Comparison of ENCODE assay signal across 22 cellular contexts in genomic region chr19:45150180-45150579, GRCh38. TPM values are rescaled to one million over a fixed set of nuclear protein-coding genes. Genes with fewer than 3 reads are reported as not detected.
DNase-seq lines count a peak whose midpoint lies in the region; ATAC-seq and TF ChIP-seq lines count a peak whose summit lies in the region.
"Had no signal": no experiment of that assay in that cellular context is flagged by ENCODE, and none has a peak within 500 bp of the region (broad histone marks: within the 10 kb centered on the region; RNA-seq: fewer than 3 reads in every experiment).

No MANE protein-coding gene starts in this region.

- intact Hi-C loops in Right ventricle myocardium inferior (cut with DNase I): no loop called here
- intact Hi-C loops in left ventricle myocardium inferior (cut with micrococcal nuclease): no loop called here

- no CpG with 5 or more reads among the region's 4 CpGs for WGBS in neuronal stem cell (ENCODE audit: extremely low coverage in 2 of 2, insufficient read length in 2 of 2, insufficient replicate concordance in 1 of 2), 2 donors

- no peak overlapping the region for H3K4ac ChIP-seq in neuronal stem cell (ENCODE audit: low read length)

- H3K27me3 ChIP-seq in left ventricle myocardium inferior (ENCODE audit: low read depth): peaks cover 28% of the 10 kb centered on the region
- peaks cover 0 to 35% (median 14%) of the 10 kb centered on the region in 3 experiments for H3K27me3 ChIP-seq in neuronal stem cell (ENCODE audit: control insufficient read depth in 3 of 3, insufficient read depth in 3 of 3, low read depth in 1 of 3, low read length in 3 of 3)

- H2BK15ac ChIP-seq in neuronal stem cell (ENCODE audit: low read length): no peak overlapping the region

- H3K4me2 ChIP-seq in neuronal stem cell (ENCODE audit: insufficient read depth, low read length, poor library complexity, severe bottlenecking): no peak overlapping the region
- H3K4me2 ChIP-seq: GM23338 had no signal

- H3K27me3 Mint-ChIP-seq in T-helper 17 cell: no peaks in the 10 kb centered on the region

- no peak overlapping the region for H3K9ac ChIP-seq in neuronal stem cell (ENCODE audit: low read depth, low read length, poor library complexity)

- H3K4me3 ChIP-seq in left ventricle myocardium inferior (no peak overlapping the region), HEK293 (ENCODE audit: low read depth, low read length) (no peak overlapping the region), neuronal stem cell (ENCODE audit: low read length in 2 of 2) (no peak overlapping the region)
- H3K4me3 ChIP-seq: BLaER1 treated with 17β-estradiol and CSF1 and Interleukin-3, amounts not matched to agents 10 nM and 100 nM; GM23338 had no signal

- H3K4me3 Mint-ChIP-seq in T-helper 17 cell: no peak overlapping the region
- H3K4me3 Mint-ChIP-seq: CD14-positive monocyte, GM23338, H9, HFFc6 had no signal

- no peak overlapping the region for H2BK120ac ChIP-seq in neuronal stem cell (ENCODE audit: low read depth, low read length)

- H3K4me1 Mint-ChIP-seq in T-helper 17 cell: peaks cover 21% of the 10 kb centered on the region

- no peak for ATAC-seq in Right ventricle myocardium inferior
- no peak for ATAC-seq in T-helper 17 cell
- no peak for ATAC-seq in HG03457 (IDR thresholded peaks at IDR 0.05; ENCODE audit: unreplicated experiment)
- no peak for ATAC-seq in GM21367 (IDR thresholded peaks at IDR 0.05; ENCODE audit: unreplicated experiment)
- ATAC-seq: GM23338, HCT116 had no signal

- DNase-seq in Right ventricle myocardium inferior (ENCODE audit: missing footprints): peak; percentile 21
- DNase-seq in left ventricle myocardium inferior: no peak
- DNase-seq in T-helper 17 cell: no peak
- no peak for DNase-seq in neuronal stem cell (ENCODE audit: low spot score)
- DNase-seq in stimulated activated CD4-positive, alpha-beta T cell treated with anti-CD3 and anti-CD28 coated beads, Interleukin-2, amount 100 ng/mL, for 24 hours: no peak
- DNase-seq: BE2C, Calu3, COR-L47, DMS53, DMS79 treated with DMSO at 0.1 percent for 48 hours, GF-D8, H9, HFFc6 had no signal

- no peak overlapping the region for H4K8ac ChIP-seq in neuronal stem cell (ENCODE audit: low read depth, low read length)

- H4K91ac ChIP-seq in neuronal stem cell (ENCODE audit: low read depth, low read length, poor library complexity): no peak overlapping the region

- H2AFZ ChIP-seq in neuronal stem cell (ENCODE audit: low read length): no peak overlapping the region
- H2AFZ ChIP-seq: GM23338 had no signal

- peak overlapping the region; percentile 29 for H2BK5ac ChIP-seq in neuronal stem cell (ENCODE audit: low read length)

- H3K36me3 Mint-ChIP-seq in T-helper 17 cell (ENCODE audit: low read depth): no peaks in the 10 kb centered on the region
- H3K36me3 Mint-ChIP-seq: CD4-positive, alpha-beta memory T cell had no signal

- H3K4me1 ChIP-seq in left ventricle myocardium inferior (peaks cover 29% of the 10 kb centered on the region), HEK293 (ENCODE audit: control insufficient read depth, insufficient read depth, low read length) (peaks cover 2% of the 10 kb centered on the region; the same call in 1 of the 2 replicates), neuronal stem cell (ENCODE audit: control insufficient read depth in 2 of 2, insufficient read depth in 1 of 2, low read depth in 1 of 2, low read length in 2 of 2) (peaks cover 0 to 13% of the 10 kb centered on the region in 2 donors)

- peak overlapping the region; percentile 51 for H3K27ac Mint-ChIP-seq in T-helper 17 cell
- H3K27ac Mint-ChIP-seq: CD14-positive monocyte, GM23338, HFFc6 had no signal

- no peak overlapping the region for H3K18ac ChIP-seq in neuronal stem cell (ENCODE audit: low read length)

- no peak overlapping the region for H3K14ac ChIP-seq in neuronal stem cell (ENCODE audit: low read length)

- H3K79me1 ChIP-seq in neuronal stem cell (ENCODE audit: low read depth, low read length): peaks cover 4% of the 10 kb centered on the region

- CTCF ChIA-PET in HEK293 (lab: Yijun Ruan, JAX): interaction anchor here (1.5 to 2.1 kb wide), 3 partner anchors 8 to 59 kb away, joined by 3 to 7 read pairs (median 5); no protein-coding TSS in a partner anchor

- no peak overlapping the region for H2AK5ac ChIP-seq in neuronal stem cell (ENCODE audit: low read depth, low read length)

- no peaks in the 10 kb centered on the region for H3K9me3 ChIP-seq in left ventricle myocardium inferior (replicated peaks)
- no peaks in the 10 kb centered on the region for H3K9me3 ChIP-seq in HEK293 (ENCODE audit: control insufficient read depth, insufficient read depth, low read depth, low read length)
- no peaks in the 10 kb centered on the region for H3K9me3 ChIP-seq in T-helper 17 cell (ENCODE audit: control insufficient read depth, low read length, poor library complexity, severe bottlenecking)
- peaks cover 0 to 10% of the 10 kb centered on the region in 2 donors for H3K9me3 ChIP-seq in neuronal stem cell (replicated peaks in 1 of 2; ENCODE audit: control insufficient read depth in 2 of 2, insufficient read depth in 1 of 2, low read depth in 1 of 2, low read length in 2 of 2)

- no peak overlapping the region for H3K23ac ChIP-seq in neuronal stem cell (ENCODE audit: low read depth, low read length, poor library complexity)

- POLR2A ChIA-PET in HEK293 (lab: Yijun Ruan, JAX): interaction anchor here (0.8 to 4.5 kb wide), 3 partner anchors 12 to 58 kb away, joined by 3 to 18 read pairs (median 3); partner anchors contain the start of genes BLOC1S3 and TRAPPC6A

- H3K27ac ChIP-seq in left ventricle myocardium inferior (replicated peaks) (no peak overlapping the region), HEK293 (ENCODE audit: extremely low read depth, low read depth, low read length) (no peak overlapping the region), neuronal stem cell (replicated peaks; ENCODE audit: low read length) (no peak overlapping the region)
- H3K27ac ChIP-seq: 22Rv1; BLaER1 treated with 17β-estradiol and CSF1 and Interleukin-3, amounts not matched to agents 10 nM and 100 nM had no signal

- H3K36me3 ChIP-seq in left ventricle myocardium inferior (peaks cover 16% of the 10 kb centered on the region), HEK293 (ENCODE audit: control insufficient read depth in 2 of 2, insufficient read depth in 1 of 2, low read length in 2 of 2) (peaks cover 0 to 3% of the 10 kb centered on the region in 2 experiments; a peak in 1 of 3 replicates), neuronal stem cell (replicated peaks in 1 of 2; ENCODE audit: control insufficient read depth in 2 of 2, insufficient read depth in 2 of 2, low read length in 2 of 2) (peaks cover 6 to 34% of the 10 kb centered on the region in 2 donors)

- TF ChIP-seq CTCF in left ventricle myocardium inferior (IDR thresholded peaks at IDR 0.05; ENCODE audit: borderline replicate concordance) (no peak), HEK293 (tag by site-specific recombination; IDR thresholded peaks at IDR 0.05) (no peak)

- H2BK12ac ChIP-seq in neuronal stem cell (ENCODE audit: low read length): no peak overlapping the region

TF ChIP-seq in HEK293, 187 proteins besides CTCF, POLR2A, EP300 and RAD21:
- TF ChIP-seq ZNF274 (IDR thresholded peaks at IDR 0.05; ENCODE audit: low read length) (no peak), ZNF274 (tag by site-specific recombination; IDR thresholded peaks at IDR 0.05; ENCODE audit: borderline replicate concordance) (no peak), ZNF707 (tag by site-specific recombination; IDR thresholded peaks at IDR 0.05) (peak; percentile 96), ZNF404 (tag by site-specific recombination; IDR thresholded peaks at IDR 0.05) (no peak)

RNA-seq across cellular contexts. Expression of gene NKPD1, which starts 10.6 kb away (rescaled TPM):
- total RNA-seq in Right ventricle myocardium inferior (not detected), left ventricle myocardium inferior (0.05 TPM), T-helper 17 cell (under 1 TPM; 0.57 to 0.97 TPM)
- 0.28 TPM for polyA plus RNA-seq in neuronal stem cell (2013, experiment 1 of 2)
- 0.33 TPM for polyA plus RNA-seq in neuronal stem cell (2013, experiment 2 of 2)
- polyA plus RNA-seq: CD14-positive monocyte had no signal

RNA-seq across cellular contexts. Expression of gene TRAPPC6A, which starts 27.9 kb away (rescaled TPM):
- total RNA-seq in Right ventricle myocardium inferior: 14.2 TPM
- 15.8 TPM for total RNA-seq in left ventricle myocardium inferior
- 10 to 100 TPM; 47.5 to 61.2 TPM for total RNA-seq in T-helper 17 cell
- 50.4 TPM for polyA plus RNA-seq in neuronal stem cell (2013, experiment 1 of 2)
- polyA plus RNA-seq in neuronal stem cell (2013, experiment 2 of 2): 51.0 TPM

RNA-seq across cellular contexts. Expression of gene BLOC1S3, which starts 28.4 kb away (rescaled TPM):
- total RNA-seq in Right ventricle myocardium inferior (5.2 TPM), left ventricle myocardium inferior (3.5 TPM), T-helper 17 cell (10 to 100 TPM; 12.9 to 15.2 TPM)
- polyA plus RNA-seq in neuronal stem cell (2013, experiment 1 of 2): 3.6 TPM
- 3.7 TPM for polyA plus RNA-seq in neuronal stem cell (2013, experiment 2 of 2)

RNA-seq across cellular contexts. Expression of gene PPP1R37, which starts 57.2 kb away (rescaled TPM):
- 15.1 TPM for total RNA-seq in Right ventricle myocardium inferior
- 15.9 TPM for total RNA-seq in left ventricle myocardium inferior
- total RNA-seq in T-helper 17 cell: 10 to 100 TPM; 15.2 to 20.9 TPM
- polyA plus RNA-seq in neuronal stem cell (2013, experiment 1 of 2): 15.6 TPM
- polyA plus RNA-seq in neuronal stem cell (2013, experiment 2 of 2): 15.8 TPM
